ENCODE assay signal across 22 cellular contexts in the genomic region with DNA sequence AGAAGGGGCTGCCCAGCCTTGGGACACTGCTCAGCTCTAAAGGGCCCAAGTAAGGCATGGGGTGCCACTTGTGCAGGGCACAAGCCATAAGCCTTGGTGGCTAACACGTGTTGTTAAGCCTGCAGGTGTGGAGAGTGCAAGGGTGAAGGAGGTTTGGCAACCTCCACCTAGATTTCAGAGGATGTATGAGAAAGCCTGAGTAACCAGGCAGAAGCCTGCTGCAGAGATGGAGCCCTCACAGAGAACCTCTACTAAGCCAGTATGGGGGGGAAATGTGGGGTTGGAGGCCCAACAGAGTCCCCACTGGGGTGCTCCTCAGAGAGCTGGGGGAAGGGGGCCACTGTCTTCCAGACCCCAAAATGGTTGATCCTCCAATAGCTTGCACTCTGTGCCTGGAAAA.
"Had no signal": no experiment of that assay in that cellular context is flagged by ENCODE, and none has a peak within 500 bp of the region (broad histone marks: within the 10 kb centered on the region; RNA-seq: fewer than 3 reads in every experiment).

No MANE protein-coding gene starts in this region.

- H3K4me1 Mint-ChIP-seq: activated naive CD4-positive, alpha-beta T cell treated with anti-CD3 and anti-CD28 coated beads, Interleukin-2, amount 10 ng/mL, durations not matched to agents 7 days and 5 days; memory B cell had no signal

- H3K27me3 Mint-ChIP-seq: activated naive CD4-positive, alpha-beta T cell treated with anti-CD3 and anti-CD28 coated beads, Interleukin-2, amount 10 ng/mL, durations not matched to agents 7 days and 5 days; memory B cell; type B pancreatic cell had no signal

- H3K27ac Mint-ChIP-seq: memory B cell, type B pancreatic cell had no signal

- H3K27me3 ChIP-seq: adrenal gland, ascending aorta, brain microvascular endothelial cell, heart right ventricle, vagina had no signal

- H3K9me3 ChIP-seq: ascending aorta, thoracic aorta, vagina had no signal

- DNase-seq: activated CD4-positive, alpha-beta T cell treated with anti-CD3 and anti-CD28 coated beads for 4 hours; activated CD4-positive, alpha-beta T cell treated with anti-CD3 and anti-CD28 coated beads, Interleukin-2, amount 50 U/mL, for 48 hours; activated CD4-positive, CD25-positive, alpha-beta regulatory T cell; activated effector memory CD4-positive, alpha-beta T cell treated with Interleukin-2 at 50 U/mL for 16 hours; activated naive CD4-positive, alpha-beta T cell treated with anti-CD3 and anti-CD28 coated beads, Interleukin-2, amount 10 ng/mL, durations not matched to agents 7 days and 5 days; activated T-cell treated with anti-CD3 and anti-CD28 coated beads, Interleukin-2, amount 50 U/mL, for 72 hours; adrenal gland; brain microvascular endothelial cell; caudate nucleus; dermis blood vessel endothelial cell; effector CD8-positive, alpha-beta T cell; foreskin fibroblast; heart right ventricle; left colon; mucosa of descending colon; stimulated activated CD4-positive, alpha-beta T cell treated with anti-CD3 and anti-CD28 coated beads, Interleukin-4, amount 100 ng/mL, for 1 hour; stimulated activated naive CD4-positive, alpha-beta T cell had no signal

- H3K27ac ChIP-seq: adrenal gland, ascending aorta, brain microvascular endothelial cell, heart right ventricle, thoracic aorta, vagina had no signal

- H3K4me3 ChIP-seq: adrenal gland, ascending aorta, heart right ventricle, mucosa of descending colon, thoracic aorta, vagina had no signal

- H3K4me1 ChIP-seq: adrenal gland, ascending aorta, heart right ventricle, vagina had no signal

- H3K4me3 Mint-ChIP-seq: activated naive CD4-positive, alpha-beta T cell treated with anti-CD3 and anti-CD28 coated beads, Interleukin-2, amount 10 ng/mL, durations not matched to agents 7 days and 5 days; activated T-cell treated with anti-CD3 and anti-CD28 coated beads, Interleukin-2, amount 50 U/mL, for 72 hours; memory B cell; type B pancreatic cell had no signal

- ATAC-seq: activated T-cell treated with anti-CD3 and anti-CD28 coated beads, Interleukin-2, amount 50 U/mL, for 72 hours; left colon; mucosa of descending colon had no signal
